Comparison of ENCODE assay signal across 1 cellular context in the genomic region with DNA sequence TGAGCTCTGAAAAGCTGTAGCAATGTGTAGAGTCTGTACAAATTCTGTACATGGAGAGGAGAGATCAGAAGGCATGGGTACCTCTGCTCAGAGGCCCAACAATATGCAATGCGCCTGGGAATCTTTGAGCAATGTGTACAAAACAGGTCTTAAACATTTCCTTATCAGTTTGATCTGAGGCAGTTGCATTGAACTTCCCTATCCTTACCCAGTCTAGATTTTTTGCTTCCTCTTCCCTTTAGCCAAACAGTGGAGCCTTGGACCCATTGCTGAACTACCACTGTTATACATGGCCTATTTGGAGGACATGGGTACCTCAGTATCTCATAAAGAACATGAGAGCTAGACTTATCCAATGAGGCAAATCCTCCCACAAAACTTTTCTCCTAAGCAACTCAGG.
TF ChIP-seq lines count a peak whose summit lies in the region.

No MANE protein-coding gene starts in this region.

TF ChIP-seq in K562, 482 proteins besides CTCF, POLR2A, EP300 and RAD21 (continues in another document):
- TF ChIP-seq NUFIP1 (IDR thresholded peaks at IDR 0.05; ENCODE audit: partially characterized antibody) (no peak), ZNF644 (tag; IDR thresholded peaks at IDR 0.05; ENCODE audit: low read depth) (peak; percentile 91), ZNF57 (CRISPR knock-in tag; IDR thresholded peaks at IDR 0.05) (no peak), ZKSCAN8 (CRISPR knock-in tag; IDR thresholded peaks at IDR 0.05) (0 out of 2 replicates have a peak, but pooled peaks have one; percentile 50), HNRNPK (IDR thresholded peaks at IDR 0.05; ENCODE audit: low read depth, low read length, poor library complexity, severe bottlenecking) (no peak), POLR3G (IDR thresholded peaks at IDR 0.05; ENCODE audit: extremely low read depth, insufficient read length, insufficient replicate concordance) (no peak), MTA3 (IDR thresholded peaks at IDR 0.05; ENCODE audit: borderline replicate concordance) (0 out of 2 replicates have a peak, but pooled peaks have one; percentile 19), SMARCE1 (IDR thresholded peaks at IDR 0.05) (0 out of 2 replicates have a peak, but pooled peaks have one; percentile 24), ZNF584 (CRISPR knock-in tag; IDR thresholded peaks at IDR 0.05; ENCODE audit: low read depth) (peak; percentile 79; the same call in 1 of the 2 replicates), RBM17 (IDR thresholded peaks at IDR 0.05; ENCODE audit: borderline replicate concordance, low read depth, low read length) (no peak), ZNF174 (CRISPR knock-in tag; IDR thresholded peaks at IDR 0.05) (no peak), GTF2A2 (tag; IDR thresholded peaks at IDR 0.05) (peak; percentile 80), CREBBP (IDR thresholded peaks at IDR 0.05; ENCODE audit: low read depth, low read length) (no peak), ZNF354B (CRISPR knock-in tag; IDR thresholded peaks at IDR 0.05) (0 out of 2 replicates have a peak, but pooled peaks have one; percentile 14), GATAD2B (IDR thresholded peaks at IDR 0.05; ENCODE audit: borderline replicate concordance) (no peak), MEF2D (tag; conservative IDR thresholded peaks at IDR 0.05; ENCODE audit: low read depth) (peak; percentile 64; the same call in 1 of the 2 replicates), SMAD3 (CRISPR knock-in tag; conservative IDR thresholded peaks at IDR 0.05) (peak; percentile 40; the same call in 1 of the 2 replicates), ZNF239 (CRISPR knock-in tag; IDR thresholded peaks at IDR 0.05) (peak; percentile 50), JUN (IDR thresholded peaks at IDR 0.05; ENCODE audit: borderline replicate concordance, low read depth, low read length) (no peak), JUN (CRISPR knock-in tag; IDR thresholded peaks at IDR 0.05; ENCODE audit: borderline replicate concordance) (no peak), ARID3A (IDR thresholded peaks at IDR 0.05; ENCODE audit: borderline replicate concordance, low read depth, low read length) (no peak), CHD1 (IDR thresholded peaks at IDR 0.05; ENCODE audit: low read length) (no peak), ZNF668 (CRISPR knock-in tag; IDR thresholded peaks at IDR 0.05) (0 out of 2 replicates have a peak, but pooled peaks have one; percentile 61), XRCC3 (IDR thresholded peaks at IDR 0.05) (no peak), HDAC3 (IDR thresholded peaks at IDR 0.05; ENCODE audit: borderline replicate concordance, partially characterized antibody) (no peak), BCL6 (CRISPR knock-in tag; IDR thresholded peaks at IDR 0.05) (no peak), KDM4B (IDR thresholded peaks at IDR 0.05; ENCODE audit: borderline replicate concordance in 2 of 2, low read depth in 1 of 2) (no peak), MYBL2 (IDR thresholded peaks at IDR 0.05; ENCODE audit: low read depth) (no peak), MYBL2 (CRISPR knock-in tag; IDR thresholded peaks at IDR 0.05; ENCODE audit: borderline replicate concordance) (no peak), NCOA4 (IDR thresholded peaks at IDR 0.05; ENCODE audit: partially characterized antibody) (no peak), CREB1 (IDR thresholded peaks at IDR 0.05) (no peak), CREB1 (CRISPR knock-in tag; IDR thresholded peaks at IDR 0.05) (no peak), DIDO1 (tag; IDR thresholded peaks at IDR 0.05; ENCODE audit: low read depth) (0 out of 2 replicates have a peak, but pooled peaks have one; percentile 25), ZNF212 (CRISPR knock-in tag; IDR thresholded peaks at IDR 0.05) (no peak), FOXP1 (CRISPR knock-in tag; IDR thresholded peaks at IDR 0.05) (no peak), ZNF395 (CRISPR knock-in tag; IDR thresholded peaks at IDR 0.05) (peak; percentile 90), KDM2B (CRISPR knock-in tag; IDR thresholded peaks at IDR 0.05) (no peak), RB1 (IDR thresholded peaks at IDR 0.05; ENCODE audit: low read depth) (no peak), TAF9B (IDR thresholded peaks at IDR 0.05; ENCODE audit: partially characterized antibody) (no peak), ZNF639 (CRISPR knock-in tag; conservative IDR thresholded peaks at IDR 0.05 in 1 of 2, IDR thresholded peaks at IDR 0.05 in 1 of 2) (peak in 1 of 2 experiments; percentile 76; a peak in 2 of 4 replicates), ZFPM2 (CRISPR knock-in tag; IDR thresholded peaks at IDR 0.05) (no peak), ZNF175 (CRISPR knock-in tag; IDR thresholded peaks at IDR 0.05; ENCODE audit: low read depth) (peak; percentile 85; the same call in 1 of the 2 replicates), ZFP36 (IDR thresholded peaks at IDR 0.05; ENCODE audit: low read depth, low read length, partially characterized antibody) (no peak), HIVEP1 (CRISPR knock-in tag; IDR thresholded peaks at IDR 0.05) (0 out of 2 replicates have a peak, but pooled peaks have one; percentile 12), AFF4 (CRISPR knock-in tag; IDR thresholded peaks at IDR 0.05) (no peak), MEF2A (IDR thresholded peaks at IDR 0.05; ENCODE audit: control insufficient read depth, low read depth, low read length) (no peak), DMBX1 (CRISPR knock-in tag; IDR thresholded peaks at IDR 0.05; ENCODE audit: borderline replicate concordance) (peak; percentile 61; the same call in 1 of the 2 replicates), TAF15 (IDR thresholded peaks at IDR 0.05; ENCODE audit: low read depth, low read length) (no peak), DDX20 (tag; IDR thresholded peaks at IDR 0.05; ENCODE audit: low read depth) (0 out of 2 replicates have a peak, but pooled peaks have one; percentile 47), SMARCA4 (IDR thresholded peaks at IDR 0.05) (0 out of 2 replicates have a peak, but pooled peaks have one; percentile 45)
- TF ChIP-seq, protein P1, sequence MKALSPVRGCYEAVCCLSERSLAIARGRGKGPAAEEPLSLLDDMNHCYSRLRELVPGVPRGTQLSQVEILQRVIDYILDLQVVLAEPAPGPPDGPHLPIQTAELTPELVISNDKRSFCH (CRISPR knock-in tag; IDR thresholded peaks at IDR 0.05) = no peak
- TF ChIP-seq, protein P1 (tag; IDR thresholded peaks at IDR 0.05) = peak; percentile 32
- TF ChIP-seq, protein P2, sequence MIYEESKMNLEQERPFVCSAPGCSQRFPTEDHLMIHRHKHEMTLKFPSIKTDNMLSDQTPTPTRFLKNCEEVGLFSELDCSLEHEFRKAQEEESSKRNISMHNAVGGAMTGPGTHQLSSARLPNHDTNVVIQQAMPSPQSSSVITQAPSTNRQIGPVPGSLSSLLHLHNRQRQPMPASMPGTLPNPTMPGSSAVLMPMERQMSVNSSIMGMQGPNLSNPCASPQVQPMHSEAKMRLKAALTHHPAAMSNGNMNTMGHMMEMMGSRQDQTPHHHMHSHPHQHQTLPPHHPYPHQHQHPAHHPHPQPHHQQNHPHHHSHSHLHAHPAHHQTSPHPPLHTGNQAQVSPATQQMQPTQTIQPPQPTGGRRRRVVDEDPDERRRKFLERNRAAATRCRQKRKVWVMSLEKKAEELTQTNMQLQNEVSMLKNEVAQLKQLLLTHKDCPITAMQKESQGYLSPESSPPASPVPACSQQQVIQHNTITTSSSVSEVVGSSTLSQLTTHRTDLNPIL (CRISPR knock-in tag; IDR thresholded peaks at IDR 0.05) = 0 out of 2 replicates have a peak, but pooled peaks have one; percentile 67
- TF ChIP-seq, protein P3, sequence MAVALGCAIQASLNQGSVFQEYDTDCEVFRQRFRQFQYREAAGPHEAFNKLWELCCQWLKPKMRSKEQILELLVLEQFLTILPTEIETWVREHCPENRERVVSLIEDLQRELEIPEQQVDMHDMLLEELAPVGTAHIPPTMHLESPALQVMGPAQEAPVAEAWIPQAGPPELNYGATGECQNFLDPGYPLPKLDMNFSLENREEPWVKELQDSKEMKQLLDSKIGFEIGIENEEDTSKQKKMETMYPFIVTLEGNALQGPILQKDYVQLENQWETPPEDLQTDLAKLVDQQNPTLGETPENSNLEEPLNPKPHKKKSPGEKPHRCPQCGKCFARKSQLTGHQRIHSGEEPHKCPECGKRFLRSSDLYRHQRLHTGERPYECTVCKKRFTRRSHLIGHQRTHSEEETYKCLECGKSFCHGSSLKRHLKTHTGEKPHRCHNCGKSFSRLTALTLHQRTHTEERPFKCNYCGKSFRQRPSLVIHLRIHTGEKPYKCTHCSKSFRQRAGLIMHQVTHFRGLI (CRISPR knock-in tag; IDR thresholded peaks at IDR 0.05) = 0 out of 2 replicates have a peak, but pooled peaks have one; percentile 11
- TF ChIP-seq, protein P4, sequence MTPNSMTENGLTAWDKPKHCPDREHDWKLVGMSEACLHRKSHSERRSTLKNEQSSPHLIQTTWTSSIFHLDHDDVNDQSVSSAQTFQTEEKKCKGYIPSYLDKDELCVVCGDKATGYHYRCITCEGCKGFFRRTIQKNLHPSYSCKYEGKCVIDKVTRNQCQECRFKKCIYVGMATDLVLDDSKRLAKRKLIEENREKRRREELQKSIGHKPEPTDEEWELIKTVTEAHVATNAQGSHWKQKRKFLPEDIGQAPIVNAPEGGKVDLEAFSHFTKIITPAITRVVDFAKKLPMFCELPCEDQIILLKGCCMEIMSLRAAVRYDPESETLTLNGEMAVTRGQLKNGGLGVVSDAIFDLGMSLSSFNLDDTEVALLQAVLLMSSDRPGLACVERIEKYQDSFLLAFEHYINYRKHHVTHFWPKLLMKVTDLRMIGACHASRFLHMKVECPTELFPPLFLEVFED (CRISPR knock-in tag; conservative IDR thresholded peaks at IDR 0.05) = 0 out of 2 replicates have a peak, but pooled peaks have one; percentile 18
- TF ChIP-seq, protein P5, sequence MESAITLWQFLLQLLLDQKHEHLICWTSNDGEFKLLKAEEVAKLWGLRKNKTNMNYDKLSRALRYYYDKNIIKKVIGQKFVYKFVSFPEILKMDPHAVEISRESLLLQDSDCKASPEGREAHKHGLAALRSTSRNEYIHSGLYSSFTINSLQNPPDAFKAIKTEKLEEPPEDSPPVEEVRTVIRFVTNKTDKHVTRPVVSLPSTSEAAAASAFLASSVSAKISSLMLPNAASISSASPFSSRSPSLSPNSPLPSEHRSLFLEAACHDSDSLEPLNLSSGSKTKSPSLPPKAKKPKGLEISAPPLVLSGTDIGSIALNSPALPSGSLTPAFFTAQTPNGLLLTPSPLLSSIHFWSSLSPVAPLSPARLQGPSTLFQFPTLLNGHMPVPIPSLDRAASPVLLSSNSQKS (CRISPR knock-in tag; IDR thresholded peaks at IDR 0.05) = no peak
